26 cellular contexts compared by ENCODE assay signal in genomic region chr11:70525006-70525405, GRCh38.
DNase-seq lines count a peak whose midpoint lies in the region; ATAC-seq and TF ChIP-seq lines count a peak whose summit lies in the region.
"Had no signal": no experiment of that assay in that cellular context is flagged by ENCODE, and none has a peak within 500 bp of the region (broad histone marks: within the 10 kb centered on the region; RNA-seq: fewer than 3 reads in every experiment).

No MANE protein-coding gene starts in this region.

- no peak overlapping the region for H3K4me3 ChIP-seq in HUES64 (ENCODE audit: low read length)
- H3K4me3 ChIP-seq in left lung = no peak overlapping the region
- H3K4me3 ChIP-seq in uterus = no peak overlapping the region
- H3K4me3 ChIP-seq: ascending aorta, colonic mucosa, heart left ventricle, lung, SJCRH30, upper lobe of left lung had no signal

- H3K36me3 Mint-ChIP-seq in WTC11 = no peaks in the 10 kb centered on the region
- H3K36me3 Mint-ChIP-seq: activated CD4-positive, alpha-beta memory T cell treated with anti-CD3 and anti-CD28 coated beads for 36 hours; immature natural killer cell had no signal

- no peak for ATAC-seq in WTC11
- peak; percentile 7 for ATAC-seq in left lung
- no peak for ATAC-seq in HG03432 (IDR thresholded peaks at IDR 0.05; ENCODE audit: unreplicated experiment)
- ATAC-seq: T-helper 17 cell had no signal

- H3K36me3 ChIP-seq in HUES64 (ENCODE audit: insufficient read depth, low read length) (no peaks in the 10 kb centered on the region), left lung (no peaks in the 10 kb centered on the region), uterus (no peaks in the 10 kb centered on the region)
- H3K36me3 ChIP-seq: ascending aorta, colonic mucosa, heart left ventricle, SJCRH30, upper lobe of left lung had no signal

- no peaks in the 10 kb centered on the region for H3K9me3 ChIP-seq in HUES64 (ENCODE audit: insufficient read depth, low read depth, low read length)
- H3K9me3 ChIP-seq in left lung = no peaks in the 10 kb centered on the region
- H3K9me3 ChIP-seq in uterus = no peaks in the 10 kb centered on the region
- H3K9me3 ChIP-seq: ascending aorta, Caco-2, colonic mucosa, heart left ventricle, SJCRH30, upper lobe of left lung had no signal

- no peaks in the 10 kb centered on the region for H3K27me3 ChIP-seq in HUES64 (ENCODE audit: insufficient read depth, low read length)
- H3K27me3 ChIP-seq in left lung = peaks cover 0 to 15% of the 10 kb centered on the region in 2 donors
- no peaks in the 10 kb centered on the region for H3K27me3 ChIP-seq in uterus
- H3K27me3 ChIP-seq: ascending aorta, colonic mucosa, SJCRH30, upper lobe of left lung had no signal

- H3K4me1 ChIP-seq in HUES64 (ENCODE audit: insufficient read depth, low read length) = peaks cover 29% of the 10 kb centered on the region
- H3K4me1 ChIP-seq in left lung = no peaks in the 10 kb centered on the region
- H3K4me1 ChIP-seq in uterus = no peaks in the 10 kb centered on the region
- H3K4me1 ChIP-seq: ascending aorta, Caco-2, colonic mucosa had no signal

- CTCF ChIA-PET in WTC11 (lab: Charles Lee) = interaction anchor here (1.1 to 1.3 kb wide), 3 partner anchors 21 to 43 kb away, joined by 3 to 4 read pairs (median 4); no protein-coding TSS in a partner anchor

- 81% methylated on average over 9 of the region's 9 CpGs for WGBS in HUES64

- H3K4me3 Mint-ChIP-seq in WTC11 = no peak overlapping the region
- H3K4me3 Mint-ChIP-seq: activated CD4-positive, alpha-beta memory T cell treated with anti-CD3 and anti-CD28 coated beads for 36 hours; immature natural killer cell; T-helper 17 cell had no signal

- 0 out of 2 replicates have a peak overlapping the region, but pooled peaks have one; percentile 0 for H3K27ac ChIP-seq in HUES64 (ENCODE audit: low read depth, low read length)
- no peak overlapping the region for H3K27ac ChIP-seq in left lung
- no peak overlapping the region for H3K27ac ChIP-seq in uterus
- H3K27ac ChIP-seq: ascending aorta, colonic mucosa, heart left ventricle, parathyroid adenoma, SJCRH30, upper lobe of left lung had no signal

- peak overlapping the region; percentile 83; the same call in 1 of the 2 replicates for H3K27ac Mint-ChIP-seq in WTC11
- H3K27ac Mint-ChIP-seq: activated CD4-positive, alpha-beta memory T cell treated with anti-CD3 and anti-CD28 coated beads for 36 hours; immature natural killer cell; T-helper 17 cell had no signal

- peak; percentile 85 for DNase-seq in DMS79 (lab: John Stamatoyannopoulos, UW)
- DNase-seq in WTC11 (ENCODE audit: low spot score) = no peak
- DNase-seq in left lung = peak in 1 of 2 donors; percentile 43
- DNase-seq in 8988T = no peak
- DNase-seq in uterus = no peak
- DNase-seq in activated naive CD4-positive, alpha-beta T cell (lab: John Stamatoyannopoulos, UW) = no peak
- DNase-seq: activated CD4-positive, alpha-beta memory T cell treated with anti-CD3 and anti-CD28 coated beads for 36 hours; activated naive CD4-positive, alpha-beta T cell treated with Interleukin-2 at 50 U/mL for 16 hours; activated T-cell treated with anti-CD3 and anti-CD28 coated beads for 4 hours; AML-193; colonic mucosa; immature natural killer cell; Karpas-422; NCI-H1048; NCI-H2227 treated with DMSO at 0.1 percent for 48 hours; stimulated activated CD4-positive, alpha-beta T cell treated with anti-CD3 and anti-CD28 coated beads, Interleukin-4, amount 100 ng/mL, for 1 hour; T-helper 17 cell; upper lobe of left lung had no signal

- H3K27me3 Mint-ChIP-seq in WTC11 (ENCODE audit: low read depth) = no peaks in the 10 kb centered on the region

- no peak for TF ChIP-seq CTCF in WTC11 (IDR thresholded peaks at IDR 0.05)
- no peak for TF ChIP-seq CTCF in left lung (IDR thresholded peaks at IDR 0.05)
- no peak for TF ChIP-seq CTCF in uterus (IDR thresholded peaks at IDR 0.05)

- no peak overlapping the region for H3K9ac ChIP-seq in HUES64 (ENCODE audit: low read depth, low read length)
- H3K9ac ChIP-seq: parathyroid adenoma had no signal

- peaks cover 5% of the 10 kb centered on the region for H3K9me3 Mint-ChIP-seq in WTC11
- H3K9me3 Mint-ChIP-seq: activated CD4-positive, alpha-beta memory T cell treated with anti-CD3 and anti-CD28 coated beads for 36 hours; immature natural killer cell had no signal

- POLR2A ChIA-PET in WTC11 (lab: Charles Lee) = no interaction called here

- intact Hi-C loops in left lung (cut with DNase I) = no loop called here
- intact Hi-C loops in uterus (cut with DNase I; ENCODE audit: low total_unique reads) = no loop called here

- TF ChIP-seq POLR2A in uterus (IDR thresholded peaks at IDR 0.05) = no peak

- H3K4me1 Mint-ChIP-seq in WTC11 = peaks cover 70% of the 10 kb centered on the region
- H3K4me1 Mint-ChIP-seq: immature natural killer cell, T-helper 17 cell had no signal

TF ChIP-seq in WTC11, 78 proteins besides CTCF, POLR2A, EP300 and RAD21:
- TF ChIP-seq GABPB1 (CRISPR knock-in tag; IDR thresholded peaks at IDR 0.05) = no peak
